Comparison of ENCODE assay signal across 17 cellular contexts in genomic region chr13:113555141-113555540, GRCh38. TPM values are rescaled to one million over a fixed set of nuclear protein-coding genes. Genes with fewer than 3 reads are reported as not detected.
DNase-seq lines count a peak whose midpoint lies in the region; ATAC-seq and TF ChIP-seq lines count a peak whose summit lies in the region.
"Had no signal": no experiment of that assay in that cellular context is flagged by ENCODE, and none has a peak within 500 bp of the region (broad histone marks: within the 10 kb centered on the region; RNA-seq: fewer than 3 reads in every experiment).

No MANE protein-coding gene starts in this region.

- no peak overlapping the region for H3K14ac ChIP-seq in H9 (ENCODE audit: insufficient read depth, low read length)

- H3K4me2 ChIP-seq in H9 (ENCODE audit: insufficient read depth, insufficient read length, low read length): no peak overlapping the region
- H3K4me2 ChIP-seq: GM23338 had no signal

- CTCF ChIA-PET in WTC11 (lab: Charles Lee): interaction anchor here (0.6 to 1.4 kb wide), 3 partner anchors 36 to 533 kb away, joined by 3 to 4 read pairs (median 3); no protein-coding TSS in a partner anchor

- no peak overlapping the region for H3K18ac ChIP-seq in H9 (ENCODE audit: insufficient read length, low read depth, low read length)

- H2BK120ac ChIP-seq in H9 (ENCODE audit: low read depth, low read length, poor library complexity, severe bottlenecking): no peak overlapping the region

- H4K91ac ChIP-seq in H9 (ENCODE audit: insufficient read length, low read depth, low read length): no peak overlapping the region

- no peak overlapping the region for H4K8ac ChIP-seq in H9 (replicated peaks; ENCODE audit: insufficient read length, low read depth, low read length)

- H3K27me3 ChIP-seq in H9 (ENCODE audit: insufficient read depth, low read length) (no peaks in the 10 kb centered on the region), spleen (replicated peaks in 1 of 7) (no peaks in the 10 kb centered on the region)

- H4K20me1 ChIP-seq in H9 (ENCODE audit: control insufficient read depth, insufficient read depth, insufficient read length): no peaks in the 10 kb centered on the region

- H3K4me1 ChIP-seq in H9 (ENCODE audit: insufficient read depth, low read length) (no peaks in the 10 kb centered on the region; the same call in 1 of the 2 replicates), spleen (peaks cover 0 to 25% (median 11%) of the 10 kb centered on the region in 6 donors)

- H3K9ac ChIP-seq in H9 (ENCODE audit: extremely low read depth, insufficient read length, low read length): no peak overlapping the region

- no peak overlapping the region for H3K4me3 ChIP-seq in spleen
- H3K4me3 ChIP-seq: GM23338, K562 had no signal

- TF ChIP-seq CTCF in H9 (conservative IDR thresholded peaks at IDR 0.05) (no peak), WTC11 (IDR thresholded peaks at IDR 0.05) (no peak), spleen (IDR thresholded peaks at IDR 0.05 in 8 of 11, conservative IDR thresholded peaks at IDR 0.05 in 3 of 11) (no peak), GM10266 (IDR thresholded peaks at IDR 0.05; ENCODE audit: control insufficient read depth, insufficient read depth, low read depth, missing control alignments) (no peak)

- H3K27ac ChIP-seq in H9 (ENCODE audit: insufficient read length, low read depth, low read length) (no peak overlapping the region), spleen (no peak overlapping the region)

- H3K23ac ChIP-seq in H9 (ENCODE audit: insufficient read length, low read depth, low read length): no peak overlapping the region

- H2BK5ac ChIP-seq in H9 (ENCODE audit: insufficient read length, low read length): no peak overlapping the region

- H3K9me3 ChIP-seq in H9 (ENCODE audit: control insufficient read depth, low read depth, low read length) (no peaks in the 10 kb centered on the region), spleen (no peaks in the 10 kb centered on the region)

- ATAC-seq in WTC11: no peak
- ATAC-seq: GM23338, K562 had no signal

- H4K5ac ChIP-seq in H9 (ENCODE audit: insufficient read length, low read depth, low read length): no peak overlapping the region

- peaks cover 0 to 16% (median 14%) of the 10 kb centered on the region in 3 experiments; a peak in 4 of 7 replicates for H3K36me3 Mint-ChIP-seq in H9 (ENCODE audit: insufficient read depth in 1 of 3, low read depth in 3 of 3)
- H3K36me3 Mint-ChIP-seq in WTC11: no peaks in the 10 kb centered on the region; the same call in 1 of the 2 replicates

- no peak overlapping the region for H3T11ph ChIP-seq in H9 (ENCODE audit: low read length)

- no peak overlapping the region for H2AFZ ChIP-seq in H9 (ENCODE audit: low read length)
- H2AFZ ChIP-seq: GM23338 had no signal

- no peak overlapping the region for H2BK20ac ChIP-seq in H9 (ENCODE audit: low read depth, low read length, poor library complexity, severe bottlenecking)

- WGBS in H9 (ENCODE audit: extremely low coverage, insufficient read length, low lambda C conversion rate): no CpG with 5 or more reads among the region's 4 CpGs
- WGBS in spleen, 5 donors: 83 to 99% (median 98%) methylated on average over 4 of the region's 4 CpGs

- no peak for TF ChIP-seq POLR2A in spleen (IDR thresholded peaks at IDR 0.05)

- H3K9me3 Mint-ChIP-seq in H9 (no peaks in the 10 kb centered on the region), WTC11 (no peaks in the 10 kb centered on the region)
- H3K9me3 Mint-ChIP-seq: CD4-positive, CD25-positive, alpha-beta regulatory T cell; GM23338 had no signal

- peak overlapping the region; percentile 39 to 89 (median 56); a peak in 2 of 7 replicates for H3K27ac Mint-ChIP-seq in H9
- 0 out of 2 replicates have a peak overlapping the region, but pooled peaks have one; percentile 32 for H3K27ac Mint-ChIP-seq in WTC11
- H3K27ac Mint-ChIP-seq: CD4-positive, CD25-positive, alpha-beta regulatory T cell; GM23338 had no signal

- peaks cover 12 to 24% of the 10 kb centered on the region in 2 experiments for H3K4me1 Mint-ChIP-seq in H9
- H3K4me1 Mint-ChIP-seq in WTC11: peaks cover 10% of the 10 kb centered on the region
- H3K4me1 Mint-ChIP-seq: CD4-positive, CD25-positive, alpha-beta regulatory T cell had no signal

- H3K4me3 Mint-ChIP-seq in H9 (no peak overlapping the region), WTC11 (no peak overlapping the region)
- H3K4me3 Mint-ChIP-seq: CD4-positive, CD25-positive, alpha-beta regulatory T cell; GM23338 had no signal

- no peak overlapping the region for H2AK5ac ChIP-seq in H9 (ENCODE audit: insufficient read length, low read length)

- no peak overlapping the region for H3K4ac ChIP-seq in H9 (ENCODE audit: low read depth, low read length)

- H3K79me1 ChIP-seq in H9 (ENCODE audit: insufficient read depth, low read depth, low read length, poor library complexity, severe bottlenecking): no peaks in the 10 kb centered on the region

- DNase-seq in H9 (peak; percentile 19), WTC11 (ENCODE audit: low spot score) (no peak), iPS-NIHi7 (ENCODE audit: extremely low spot score) (peak; percentile 6), spleen (peak; percentile 46), GM10266 (ENCODE audit: extremely low spot score) (no peak), GF-D8 (lab: John Stamatoyannopoulos, UW) (no peak)
- DNase-seq in activated CD4-positive, alpha-beta T cell treated with anti-CD3 and anti-CD28 coated beads for 4 hours: no peak
- DNase-seq: ACHN; Calu3; CD4-positive, CD25-positive, alpha-beta regulatory T cell; DMS79 treated with DMSO at 0.1 percent for 48 hours; NCI-H1436; NCI-H226; NCI-H526 treated with DMSO at 0.1 percent for 48 hours; RPMI8226 had no signal

- H2BK12ac ChIP-seq in H9 (ENCODE audit: insufficient read length, low read depth, low read length): no peak overlapping the region

- POLR2A ChIA-PET in WTC11 (lab: Charles Lee): no interaction called here

- intact Hi-C loops in spleen (cut with DNase I; ENCODE audit: low total_unique reads): no loop called here

- no peaks in the 10 kb centered on the region for H3K23me2 ChIP-seq in H9 (ENCODE audit: insufficient read length, low read depth, low read length, poor library complexity, severe bottlenecking)

- no peaks in the 10 kb centered on the region for H3K79me2 ChIP-seq in H9 (ENCODE audit: insufficient read depth, low read length)

- no peak overlapping the region for H2BK15ac ChIP-seq in H9 (ENCODE audit: low read depth, low read length)

- H3K56ac ChIP-seq in H9 (ENCODE audit: insufficient read length, low read depth, low read length): no peak overlapping the region

- H3K27me3 Mint-ChIP-seq in H9 (ENCODE audit: low read depth) (no peaks in the 10 kb centered on the region), WTC11 (ENCODE audit: low read depth) (no peaks in the 10 kb centered on the region)
- H3K27me3 Mint-ChIP-seq: CD4-positive, CD25-positive, alpha-beta regulatory T cell had no signal

- peaks cover 0 to 49% (median 12%) of the 10 kb centered on the region in 6 donors for H3K36me3 ChIP-seq in spleen

TF ChIP-seq in WTC11, 78 proteins besides CTCF, POLR2A, EP300 and RAD21 (continues in another document):
- TF ChIP-seq ZNF138 (CRISPR knock-in tag; conservative IDR thresholded peaks at IDR 0.05) (no peak), E2F4 (CRISPR knock-in tag; IDR thresholded peaks at IDR 0.05; ENCODE audit: borderline replicate concordance, low read depth) (no peak), STAT6 (CRISPR knock-in tag; conservative IDR thresholded peaks at IDR 0.05; ENCODE audit: low read depth) (no peak), TEAD1 (CRISPR knock-in tag; IDR thresholded peaks at IDR 0.05) (no peak), TP53 (CRISPR knock-in tag; IDR thresholded peaks at IDR 0.05) (no peak), SOX15 (CRISPR knock-in tag; IDR thresholded peaks at IDR 0.05) (no peak)

RNA-seq across cellular contexts. Expression of gene TFDP1, which starts 29.4 kb away (rescaled TPM):
- total RNA-seq in H9 (2021): 109 and 111 TPM in 2 replicates
- total RNA-seq in WTC11 (2021): 52.6 to 61.2 TPM (median 54.1 TPM) in 3 replicates
- total RNA-seq in spleen: 10 to 100 TPM; 47.5 to 91.7 (median 59.4) TPM
- polyA plus RNA-seq in spleen: 10 to 100 TPM; 21.7 to 42.4 (median 40.1) TPM

Comparison
In these comparisons a context has a peak if more than half of its experiments do, and no peak if none do; other contexts are left out.
1. DNase-seq: peak in H9 (single experiment), iPS-NIHi7 (single experiment) and spleen (single experiment); none in WTC11 (single experiment), GM10266 (single experiment), activated CD4-positive, alpha-beta T cell treated with anti-CD3 and anti-CD28 coated beads for 4 hours (0 of 2) and GF-D8 (single experiment).